25 cellular contexts compared by ENCODE assay signal in the genomic region with DNA sequence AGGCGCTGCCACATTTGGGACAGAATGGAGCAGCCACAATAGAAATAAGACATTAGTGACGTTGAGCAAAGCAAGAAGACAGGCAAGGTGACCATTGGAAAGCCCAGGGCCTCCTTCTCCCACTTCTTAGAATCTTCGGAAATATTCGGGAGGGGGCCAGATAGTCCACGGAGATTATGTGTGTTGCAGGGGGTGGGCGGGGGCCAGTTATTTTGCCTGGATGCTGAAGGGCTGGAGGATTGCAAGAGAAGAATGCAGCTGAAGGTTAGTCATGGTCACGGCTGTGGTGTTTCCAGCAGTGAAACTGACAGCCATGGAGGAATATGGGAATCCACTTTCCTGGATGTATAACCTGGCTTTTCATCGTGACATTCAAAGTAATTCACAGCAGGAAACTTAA.
DNase-seq lines count a peak whose midpoint lies in the region; ATAC-seq, FAIRE-seq and TF ChIP-seq lines count a peak whose summit lies in the region.
"Had no signal": no experiment of that assay in that cellular context is flagged by ENCODE, and none has a peak within 500 bp of the region (broad histone marks: within the 10 kb centered on the region; RNA-seq: fewer than 3 reads in every experiment).

No MANE protein-coding gene starts in this region.

- H3K36me3 ChIP-seq in spleen (no peaks in the 10 kb centered on the region), upper lobe of right lung (no peaks in the 10 kb centered on the region)
- H3K36me3 ChIP-seq: BE2C, MG63 had no signal

- H3K27me3 ChIP-seq in spleen (replicated peaks in 1 of 7) (peaks cover 0 to under 1% (median 0%) of the 10 kb centered on the region in 7 donors), upper lobe of right lung (peaks cover 8% of the 10 kb centered on the region)
- H3K27me3 ChIP-seq: BE2C had no signal

- H3K4me3 ChIP-seq in spleen, result peak overlapping the region in 1 of 8 donors; percentile 49
- H3K4me3 ChIP-seq in upper lobe of right lung, result no peak overlapping the region
- H3K4me3 ChIP-seq: GM12878, GM23248, K562, MG63, PC-9 had no signal

- no peaks in the 10 kb centered on the region for H3K9me3 ChIP-seq in spleen
- no peaks in the 10 kb centered on the region for H3K9me3 ChIP-seq in upper lobe of right lung
- H3K9me3 ChIP-seq: MG63 had no signal

- no peaks in the 10 kb centered on the region for H3K9me3 Mint-ChIP-seq in stimulated activated memory B cell treated with anti-CD40 and anti-IgM and Interleukin-4, amounts not matched to agents 10 μg/mL and 1 μg/mL and 100 μg/mL, for 72 hours
- H3K9me3 Mint-ChIP-seq: CD4-positive, alpha-beta T cell had no signal

- H3K27ac Mint-ChIP-seq in stimulated activated memory B cell treated with anti-CD40 and anti-IgM and Interleukin-4, amounts not matched to agents 10 μg/mL and 1 μg/mL and 100 μg/mL, for 72 hours, result no peak overlapping the region
- H3K27ac Mint-ChIP-seq: CD4-positive, alpha-beta T cell had no signal

- intact Hi-C loops in spleen (cut with DNase I; ENCODE audit: low total_unique reads) (no loop called here), upper lobe of right lung (cut with DNase I) (no loop called here)

- ATAC-seq in upper lobe of right lung, result no peak
- ATAC-seq in stimulated activated memory B cell treated with anti-CD40 and anti-IgM and Interleukin-4, amounts not matched to agents 10 μg/mL and 1 μg/mL and 100 μg/mL, for 72 hours, result no peak
- ATAC-seq: GM12878, K562, SK-N-SH treated with all-trans-retinoic acid at 6 μM for 48 hours had no signal

- H3K27me3 Mint-ChIP-seq in stimulated activated memory B cell treated with anti-CD40 and anti-IgM and Interleukin-4, amounts not matched to agents 10 μg/mL and 1 μg/mL and 100 μg/mL, for 72 hours, result peaks cover 20% of the 10 kb centered on the region
- H3K27me3 Mint-ChIP-seq: CD4-positive, alpha-beta T cell had no signal

- H3K27ac ChIP-seq in spleen (peak overlapping the region in 7 of 8 donors; percentile 16 to 89 (median 69)), upper lobe of right lung (peak overlapping the region; percentile 58)
- H3K27ac ChIP-seq: GM23248 had no signal

- WGBS in spleen, 5 donors, result 86 to 92% (median 87%) methylated on average over 8 of the region's 8 CpGs

- H3K4me1 ChIP-seq in spleen, result peaks cover 0 to 22% (median 4%) of the 10 kb centered on the region in 6 donors
- H3K4me1 ChIP-seq in upper lobe of right lung, result no peaks in the 10 kb centered on the region
- H3K4me1 ChIP-seq: BE2C had no signal

- DNase-seq in HTR-8/SVneo (ENCODE audit: insufficient read length, low spot score), result no peak
- peak; percentile 38 for DNase-seq in islet precursor cell
- DNase-seq in spleen, result no peak
- DNase-seq in upper lobe of right lung, result no peak
- no peak for DNase-seq in D341Med (ENCODE audit: low spot score)
- DNase-seq in activated CD4-positive, alpha-beta T cell treated with anti-CD3 and anti-CD28 coated beads for 1 hour, result no peak
- DNase-seq: BE2C; CD4-positive, alpha-beta T cell; COR-L47; DMS 273 treated with DMSO at 0.1 percent for 48 hours; DND-41; HCEC 1CT; MG63; NCI-H1092 treated with DMSO at 0.1 percent for 48 hours; NCI-H1436 treated with DMSO at 0.1 percent for 48 hours; NCI-H1930; NCI-H2227 treated with DMSO at 0.1 percent for 48 hours; NCI-H510A; RPMI8226 had no signal

- FAIRE-seq in HTR-8/SVneo (lab: Jason Lieb, UNC), result peak; percentile 74
- FAIRE-seq: GM12878, K562 had no signal

- TF ChIP-seq CTCF in spleen (IDR thresholded peaks at IDR 0.05 in 8 of 11, conservative IDR thresholded peaks at IDR 0.05 in 3 of 11) (no peak), upper lobe of right lung (IDR thresholded peaks at IDR 0.05) (no peak)

- H3K4me3 Mint-ChIP-seq in stimulated activated memory B cell treated with anti-CD40 and anti-IgM and Interleukin-4, amounts not matched to agents 10 μg/mL and 1 μg/mL and 100 μg/mL, for 72 hours, result no peak overlapping the region
- H3K4me3 Mint-ChIP-seq: CD4-positive, alpha-beta T cell had no signal

- no peak for TF ChIP-seq POLR2A in spleen (IDR thresholded peaks at IDR 0.05)

- H3K4me1 Mint-ChIP-seq in stimulated activated memory B cell treated with anti-CD40 and anti-IgM and Interleukin-4, amounts not matched to agents 10 μg/mL and 1 μg/mL and 100 μg/mL, for 72 hours, result no peaks in the 10 kb centered on the region

- no peaks in the 10 kb centered on the region for H3K36me3 Mint-ChIP-seq in stimulated activated memory B cell treated with anti-CD40 and anti-IgM and Interleukin-4, amounts not matched to agents 10 μg/mL and 1 μg/mL and 100 μg/mL, for 72 hours
